Comparison of ENCODE assay signal across 1 cellular context in genomic region chr6:31660224-31660997, GRCh38.
TF ChIP-seq lines count a peak whose summit lies in the region.

TSS of gene C6orf47 (minus strand) at chr6:31660778. CDS start at chr6:31659947, 831 bp downstream.

TF ChIP-seq in H1, 55 proteins besides CTCF, POLR2A, EP300 and RAD21 (continued from another document):
- TF ChIP-seq KDM5A (IDR thresholded peaks at IDR 0.05; ENCODE audit: low read length) = no peak
- TF ChIP-seq EZH2 (IDR thresholded peaks at IDR 0.05; ENCODE audit: low read depth, low read length, severe bottlenecking) = no peak
- no peak for TF ChIP-seq HDAC6 (IDR thresholded peaks at IDR 0.05; ENCODE audit: low read depth, low read length)
- peak; percentile 77 for TF ChIP-seq PHF8 (conservative IDR thresholded peaks at IDR 0.05; ENCODE audit: low read depth, low read length)
- TF ChIP-seq SP4 (IDR thresholded peaks at IDR 0.05; ENCODE audit: low read length) = no peak; the same call in 1 of the 2 replicates
- TF ChIP-seq SP1 (IDR thresholded peaks at IDR 0.05; ENCODE audit: low read depth, low read length) = peak; percentile 31; the same call in 1 of the 2 replicates
- TF ChIP-seq TAF7 (optimal IDR thresholded peaks at IDR 0.05; ENCODE audit: borderline replicate concordance, low read depth, low read length) = peak; percentile 28
- TF ChIP-seq TBP (IDR thresholded peaks at IDR 0.05; ENCODE audit: low read depth, low read length) = peak; percentile 54; the same call in 1 of the 2 replicates
- TF ChIP-seq MAFK (IDR thresholded peaks at IDR 0.05; ENCODE audit: low read depth, low read length) = no peak
- peak; percentile 54; the same call in 1 of the 2 replicates for TF ChIP-seq YY1 (IDR thresholded peaks at IDR 0.05; ENCODE audit: low read depth, low read length)
- no peak for TF ChIP-seq CEBPB (IDR thresholded peaks at IDR 0.05; ENCODE audit: low read depth, low read length)
- no peak for TF ChIP-seq ZNF274 (IDR thresholded peaks at IDR 0.05; ENCODE audit: borderline replicate concordance, extremely low read depth, low read length)
- TF ChIP-seq FOSL1 (IDR thresholded peaks at IDR 0.05; ENCODE audit: insufficient read depth, low read depth, low read length) = no peak
- peak; percentile 89 for TF ChIP-seq EGR1 (IDR thresholded peaks at IDR 0.05; ENCODE audit: borderline replicate concordance, low read depth, low read length)
- peak; percentile 26 for TF ChIP-seq ASH2L (IDR thresholded peaks at IDR 0.05; ENCODE audit: low read length)
- no peak for TF ChIP-seq BRCA1 (IDR thresholded peaks at IDR 0.05; ENCODE audit: low read depth, low read length)
- peak in 1 of 2 experiments; percentile 24; a peak in 1 of 4 replicates for TF ChIP-seq HDAC2 (IDR thresholded peaks at IDR 0.05; ENCODE audit: borderline replicate concordance in 1 of 2, low read depth in 2 of 2, low read length in 2 of 2)
- peak; percentile 74; the same call in 1 of the 2 replicates for TF ChIP-seq POLR2AphosphoS5 (IDR thresholded peaks at IDR 0.05; ENCODE audit: low read depth, low read length)
- TF ChIP-seq SIN3A (conservative IDR thresholded peaks at IDR 0.05 in 1 of 2, IDR thresholded peaks at IDR 0.05 in 1 of 2; ENCODE audit: low read depth in 1 of 2, low read length in 2 of 2) = peak; percentile 53 to 83; a peak in 3 of 4 replicates
- TF ChIP-seq SIRT6 (IDR thresholded peaks at IDR 0.05; ENCODE audit: low read length) = no peak
- TF ChIP-seq POU5F1 (IDR thresholded peaks at IDR 0.05; ENCODE audit: low read depth, low read length) = no peak
- TF ChIP-seq TAF1 (IDR thresholded peaks at IDR 0.05; ENCODE audit: low read depth, low read length) = peak; percentile 79
- 0 out of 2 replicates have a peak, but pooled peaks have one; percentile 23 for TF ChIP-seq MAX (IDR thresholded peaks at IDR 0.05)
- no peak for TF ChIP-seq CHD1 (IDR thresholded peaks at IDR 0.05; ENCODE audit: low read depth, low read length)
- peak; percentile 65; the same call in 1 of the 2 replicates for TF ChIP-seq GABPA (IDR thresholded peaks at IDR 0.05; ENCODE audit: borderline replicate concordance, insufficient read depth, low read length)
- TF ChIP-seq RNF2 (IDR thresholded peaks at IDR 0.05; ENCODE audit: borderline replicate concordance, low read depth, low read length, missing control alignments, poor library complexity, severe bottlenecking) = no peak
